In genomic region chr3:47245271-47245670, GRCh38 we compare ENCODE assay signal across 18 cellular contexts. TPM values are rescaled to one million over a fixed set of nuclear protein-coding genes. Genes with fewer than 3 reads are reported as not detected.
DNase-seq lines count a peak whose midpoint lies in the region; ATAC-seq, FAIRE-seq and TF ChIP-seq lines count a peak whose summit lies in the region.
"Had no signal": no experiment of that assay in that cellular context is flagged by ENCODE, and none has a peak within 500 bp of the region (broad histone marks: within the 10 kb centered on the region; RNA-seq: fewer than 3 reads in every experiment).

No MANE protein-coding gene starts in this region.

- TF ChIP-seq EP300 in K562 (IDR thresholded peaks at IDR 0.05; ENCODE audit: low read length) = no peak

- H3K36me3 ChIP-seq in DND-41 (ENCODE audit: insufficient read depth, low read length) (no peaks in the 10 kb centered on the region), K562 (ENCODE audit: control insufficient read depth, insufficient read depth, low read length) (no peaks in the 10 kb centered on the region), lower lobe of right lung (no peaks in the 10 kb centered on the region), esophagus squamous epithelium (no peaks in the 10 kb centered on the region)
- H3K36me3 ChIP-seq: HAP-1 had no signal

- in situ Hi-C loops in K562 (cut with MboI) = no loop called here

- H3K4me2 ChIP-seq in DND-41 (ENCODE audit: insufficient read depth, low read length) (no peak overlapping the region), K562 (ENCODE audit: insufficient read depth, low read length) (no peak overlapping the region)

- H3K27ac ChIP-seq in DND-41 (ENCODE audit: low read length) = no peak overlapping the region
- no peak overlapping the region for H3K27ac ChIP-seq in K562 (ENCODE audit: extremely low read depth, low read depth, low read length)
- no peak overlapping the region for H3K27ac ChIP-seq in lower lobe of right lung
- H3K27ac ChIP-seq in esophagus squamous epithelium = no peak overlapping the region

- H3K9ac ChIP-seq in DND-41 (ENCODE audit: low read depth, low read length) = no peak overlapping the region
- H3K9ac ChIP-seq in K562 (ENCODE audit: insufficient read depth in 1 of 2, low read depth in 2 of 2, low read length in 2 of 2) = no peak overlapping the region

- no peaks in the 10 kb centered on the region for H3K27me3 ChIP-seq in DND-41 (ENCODE audit: insufficient read depth, low read length, poor library complexity)
- peaks cover 0 to 8% of the 10 kb centered on the region in 2 experiments; a peak in 2 of 5 replicates for H3K27me3 ChIP-seq in K562 (ENCODE audit: control insufficient read depth in 2 of 2, insufficient read depth in 2 of 2, low read length in 2 of 2)
- H3K27me3 ChIP-seq in lower lobe of right lung (ENCODE audit: low read depth) = no peaks in the 10 kb centered on the region
- H3K27me3 ChIP-seq in esophagus squamous epithelium = no peaks in the 10 kb centered on the region

- TF ChIP-seq CTCF in DND-41 (IDR thresholded peaks at IDR 0.05; ENCODE audit: borderline replicate concordance, extremely low read depth, low read length, poor library complexity, severe bottlenecking) = no peak
- no peak for TF ChIP-seq CTCF in K562 (IDR thresholded peaks at IDR 0.05 in 2 of 3, conservative IDR thresholded peaks at IDR 0.05 in 1 of 3; ENCODE audit: insufficient read depth in 2 of 3, low read depth in 1 of 3, low read length in 3 of 3)
- TF ChIP-seq CTCF in lower lobe of right lung (IDR thresholded peaks at IDR 0.05) = no peak
- TF ChIP-seq CTCF in esophagus squamous epithelium (IDR thresholded peaks at IDR 0.05) = no peak

- H4K20me1 ChIP-seq in DND-41 (ENCODE audit: insufficient read depth, low read length) (no peaks in the 10 kb centered on the region), K562 (replicated peaks; ENCODE audit: control insufficient read depth, insufficient read depth, low read length) (no peaks in the 10 kb centered on the region)

- no peaks in the 10 kb centered on the region for H3K9me1 ChIP-seq in K562 (ENCODE audit: control insufficient read depth, insufficient read depth, low read length)

- peak; percentile 51 for FAIRE-seq in K562 (lab: Jason Lieb, UNC)
- FAIRE-seq: G401.6, GM12892, H54 had no signal

- H3K4me1 ChIP-seq in DND-41 (ENCODE audit: insufficient read depth, low read length) = no peaks in the 10 kb centered on the region
- H3K4me1 ChIP-seq in K562 (replicated peaks in 1 of 2; ENCODE audit: control insufficient read depth in 2 of 2, insufficient read depth in 2 of 2, low read length in 2 of 2) = peaks cover 0 to 4% of the 10 kb centered on the region in 2 experiments; a peak in 3 of 5 replicates
- no peaks in the 10 kb centered on the region for H3K4me1 ChIP-seq in lower lobe of right lung
- no peaks in the 10 kb centered on the region for H3K4me1 ChIP-seq in esophagus squamous epithelium
- H3K4me1 ChIP-seq: HAP-1 had no signal

- no peak overlapping the region for H3K4me3 ChIP-seq in DND-41 (ENCODE audit: low read depth in 1 of 2, low read length in 2 of 2)
- no peak overlapping the region for H3K4me3 ChIP-seq in K562
- H3K4me3 ChIP-seq in lower lobe of right lung = no peak overlapping the region
- H3K4me3 ChIP-seq in esophagus squamous epithelium = no peak overlapping the region
- H3K4me3 ChIP-seq: HAP-1 had no signal

- 59% methylated on average over 2 of the region's 2 CpGs for WGBS in K562 (ENCODE audit: insufficient coverage, low coverage, missing lambda C conversion rate)
- 97 to 100% methylated on average over 2 of the region's 2 CpGs for WGBS in esophagus squamous epithelium, 2 donors

- no peak for TF ChIP-seq POLR2A in K562 (conservative IDR thresholded peaks at IDR 0.05)
- TF ChIP-seq POLR2A in esophagus squamous epithelium (IDR thresholded peaks at IDR 0.05) = no peak

- no peak for TF ChIP-seq RAD21 in K562 (CRISPR knock-in tag; conservative IDR thresholded peaks at IDR 0.05 in 1 of 2, IDR thresholded peaks at IDR 0.05 in 1 of 2)

- CTCF ChIA-PET in K562 (lab: Yijun Ruan, JAX; ENCODE audit: low intra/inter-chr PET ratio) = no interaction called here

- H3K79me2 ChIP-seq in DND-41 (ENCODE audit: insufficient read depth, low read length) (no peaks in the 10 kb centered on the region), K562 (ENCODE audit: control insufficient read depth, insufficient read depth, low read length) (no peaks in the 10 kb centered on the region)

- BruUV-seq in K562 (replicated peaks; lab: Mats Ljungman, UMichigan) = no TSS peak

- ATAC-seq in DND-41 (ENCODE audit: insufficient read depth, low read depth) = no peak
- no peak; the same call in 2 of the 3 replicates for ATAC-seq in K562
- no peak for ATAC-seq in lower lobe of right lung

- no peak for DNase-seq in DND-41
- DNase-seq in K562 (ENCODE audit: extremely low read depth in 1 of 4, low spot score in 3 of 4) = peak in 1 of 4 experiments; percentile 30
- DNase-seq in lower lobe of right lung = peak; percentile 7
- no peak for DNase-seq in glomerular visceral epithelial cell (ENCODE audit: extremely low spot score)
- no peak for DNase-seq in medulla oblongata (ENCODE audit: extremely low spot score)
- no peak for DNase-seq in esophagus squamous epithelium (lab: John Stamatoyannopoulos, UW)
- DNase-seq: C1 segment of cervical spinal cord; Calu3; CD4-positive, alpha-beta memory T cell; COR-L47; DMS53; DMS79 treated with DMSO at 0.1 percent for 48 hours; GOT3; HFFc6 had no signal

- intact Hi-C loops in K562 (cut with micrococcal nuclease) = no loop called here
- intact Hi-C loops in lower lobe of right lung (cut with DNase I) = no loop called here
- intact Hi-C loops in esophagus squamous epithelium (cut with DNase I) = no loop called here

- H2AFZ ChIP-seq in DND-41 (ENCODE audit: low read depth, low read length) (peak overlapping the region; percentile 19; the same call in 1 of the 2 replicates), K562 (ENCODE audit: low read depth, low read length) (peak overlapping the region; percentile 74)

- no peaks in the 10 kb centered on the region for H3K9me3 ChIP-seq in DND-41 (ENCODE audit: insufficient read depth, low read length, severe bottlenecking)
- H3K9me3 ChIP-seq in K562 (replicated peaks; ENCODE audit: control insufficient read depth, insufficient read depth, low read depth, low read length) = no peaks in the 10 kb centered on the region
- no peaks in the 10 kb centered on the region for H3K9me3 ChIP-seq in lower lobe of right lung
- H3K9me3 ChIP-seq in esophagus squamous epithelium = no peaks in the 10 kb centered on the region
- H3K9me3 ChIP-seq: HAP-1 had no signal

- POLR2A ChIA-PET in K562 (lab: Yijun Ruan, JAX) = interaction anchor here (0.6 to 1.1 kb wide), 4 partner anchors 10 to 139 kb away, joined by 3 to 4 read pairs (median 3); no protein-coding TSS in a partner anchor

TF ChIP-seq in K562, 482 proteins besides CTCF, POLR2A, EP300 and RAD21 (continues in another document):
- TF ChIP-seq ZBTB17 (CRISPR knock-in tag; IDR thresholded peaks at IDR 0.05) (no peak), CBX3 (IDR thresholded peaks at IDR 0.05; ENCODE audit: borderline replicate concordance in 1 of 2, low read length in 2 of 2) (0 out of 3 replicates have a peak, but pooled peaks of 1 of the 2 experiments have one; percentile 19), NR2C1 (IDR thresholded peaks at IDR 0.05) (peak; percentile 85), NR2C1 (tag; IDR thresholded peaks at IDR 0.05) (peak; percentile 95), SPI1 (IDR thresholded peaks at IDR 0.05; ENCODE audit: borderline replicate concordance, low read depth, low read length) (peak; percentile 69; the same call in 1 of the 2 replicates), MCM5 (IDR thresholded peaks at IDR 0.05; ENCODE audit: low read depth) (no peak)

RNA-seq across cellular contexts. Expression of gene KIF9, which starts 37.3 kb away (rescaled TPM):
- total RNA-seq in K562 (2011; cell fraction: chromatin; rRNA removed; ENCODE audit: low replicate concordance) = 13.2 and 14.9 TPM in 2 replicates
- total RNA-seq in K562 (2011; cell fraction: nucleolus; rRNA removed) = 8.4 and 13.3 TPM in 2 replicates
- 7.8 and 11.1 TPM in 2 replicates for total RNA-seq in K562 (2011; cell fraction: nucleoplasm; rRNA removed)
- total RNA-seq in K562 (2014; rRNA removed) (24.4 and 31.7 TPM in 2 replicates), K562 (2014; rRNA removed; fragmentation: Illumina TruSeq; extraction: Trizol) (25.0 and 26.9 TPM in 2 replicates), K562 (2015; rRNA removed; fragmentation: Illumina TruSeq; extraction: Trizol) (21.4 and 21.5 TPM in 2 replicates), K562 (2021) (20.4 and 26.3 TPM in 2 replicates), lower lobe of right lung (8.7 TPM), esophagus squamous epithelium (1 to 10 TPM; 1.1 to 9.2 (median 7.5) TPM)
- polyA plus RNA-seq in K562 (2011; rRNA removed) (11.7 and 19.5 TPM in 2 replicates), K562 (2014; fragmentation: Illumina TruSeq; extraction: Trizol) (16.9 and 19.5 TPM in 2 replicates), K562 (2014; fragmentation: Nextera tagmentation; extraction: Ambion mirVana) (10 to 100 TPM; 52.1 to 56.9 TPM), K562 (2014; rRNA removed) (29.1 and 33.8 TPM in 2 replicates)
- polyA plus RNA-seq in K562 (2011; cell fraction: cytosol; rRNA removed) = 10.2 and 12.0 TPM in 2 replicates
- 9.9 and 12.5 TPM in 2 replicates for polyA plus RNA-seq in K562 (2011; cell fraction: nucleus; rRNA removed)
- 22.9 and 34.6 TPM in 2 replicates for polyA plus RNA-seq in K562 (2012)
- 8.8 and 10.7 TPM in 2 replicates for polyA minus RNA-seq in K562 (2011; rRNA and poly(A)+ RNA removed)
- polyA minus RNA-seq in K562 (2011; cell fraction: cytosol; rRNA and poly(A)+ RNA removed) = 5.1 and 6.4 TPM in 2 replicates
- 4.2 and 5.3 TPM in 2 replicates for polyA minus RNA-seq in K562 (2011; cell fraction: nucleus; rRNA and poly(A)+ RNA removed)

RNA-seq across cellular contexts. Expression of gene KLHL18, which starts 37.5 kb away (rescaled TPM):
- total RNA-seq in K562 (2011; cell fraction: chromatin; rRNA removed; ENCODE audit: low replicate concordance) = 54.7 and 60.1 TPM in 2 replicates
- 43.5 and 49.7 TPM in 2 replicates for total RNA-seq in K562 (2011; cell fraction: nucleolus; rRNA removed)
- total RNA-seq in K562 (2011; cell fraction: nucleoplasm; rRNA removed) = 55.2 and 67.2 TPM in 2 replicates
- total RNA-seq in K562 (2014; rRNA removed) (26.7 and 34.9 TPM in 2 replicates), K562 (2014; rRNA removed; fragmentation: Illumina TruSeq; extraction: Trizol) (30.5 and 30.8 TPM in 2 replicates), K562 (2015; rRNA removed; fragmentation: Illumina TruSeq; extraction: Trizol) (33.5 and 34.9 TPM in 2 replicates), K562 (2021) (70.8 and 79.5 TPM in 2 replicates), lower lobe of right lung (30.2 TPM), esophagus squamous epithelium (10 to 100 TPM; 12.4 to 19.5 (median 17.0) TPM)
- polyA plus RNA-seq in K562 (2011; rRNA removed) (67.4 and 73.7 TPM in 2 replicates), K562 (2014; fragmentation: Illumina TruSeq; extraction: Trizol) (48.7 and 52.9 TPM in 2 replicates), K562 (2014; fragmentation: Nextera tagmentation; extraction: Ambion mirVana) (10 to 100 TPM; 81.5 to 97.5 TPM), K562 (2014; rRNA removed) (40.4 and 43.6 TPM in 2 replicates)
- polyA plus RNA-seq in K562 (2011; cell fraction: cytosol; rRNA removed) = 80.1 and 102 TPM in 2 replicates
- 39.7 and 55.6 TPM in 2 replicates for polyA plus RNA-seq in K562 (2011; cell fraction: nucleus; rRNA removed)
- polyA plus RNA-seq in K562 (2012) = 27.1 and 110 TPM in 2 replicates
- polyA minus RNA-seq in K562 (2011; rRNA and poly(A)+ RNA removed) = 38.9 and 57.3 TPM in 2 replicates
- polyA minus RNA-seq in K562 (2011; cell fraction: cytosol; rRNA and poly(A)+ RNA removed) = 18.8 and 37.2 TPM in 2 replicates
- polyA minus RNA-seq in K562 (2011; cell fraction: nucleus; rRNA and poly(A)+ RNA removed) = 24.2 and 31.7 TPM in 2 replicates
